Comparison of ENCODE assay signal across 30 cellular contexts in genomic region chr11:16685914-16686313, GRCh38.
"Had no signal": no experiment of that assay in that cellular context is flagged by ENCODE, and none has a peak within 500 bp of the region (broad histone marks: within the 10 kb centered on the region; RNA-seq: fewer than 3 reads in every experiment).

No MANE protein-coding gene starts in this region.

- H3K4me3 ChIP-seq: left ventricle myocardium inferior, lung, pancreas, prostate gland, skin epidermis, tibial nerve, uterus had no signal

- ATAC-seq: left colon; naive thymus-derived CD8-positive, alpha-beta T cell; pancreas; sciatic nerve; stimulated activated memory B cell treated with anti-CD40 and anti-IgM and Interleukin-4, amounts not matched to agents 10 μg/mL and 1 μg/mL and 100 μg/mL, for 72 hours; stimulated activated naive CD8-positive, alpha-beta T cell treated with anti-CD3 and anti-CD28 coated beads, Interleukin-15, amount 100 ng/mL, for 72 hours had no signal

- H3K36me3 Mint-ChIP-seq: immature natural killer cell; stimulated activated memory B cell treated with anti-CD40 and anti-IgM and Interleukin-4, amounts not matched to agents 10 μg/mL and 1 μg/mL and 100 μg/mL, for 72 hours; type B pancreatic cell had no signal

- H3K27me3 Mint-ChIP-seq: stimulated activated memory B cell treated with anti-CD40 and anti-IgM and Interleukin-4, amounts not matched to agents 10 μg/mL and 1 μg/mL and 100 μg/mL, for 72 hours had no signal

- H3K9me3 ChIP-seq: pancreas, prostate gland, uterus had no signal

- H3K4me1 ChIP-seq: pancreas, prostate gland, tibial nerve, uterus had no signal

- H3K27ac ChIP-seq: left ventricle myocardium inferior, pancreas, prostate gland, skin epidermis, tibial nerve, uterus had no signal

- H3K9me3 Mint-ChIP-seq: stimulated activated naive CD8-positive, alpha-beta T cell treated with anti-CD3 and anti-CD28 coated beads, Interleukin-15, amount 100 ng/mL, for 72 hours had no signal

- H3K4me1 Mint-ChIP-seq: immature natural killer cell; naive thymus-derived CD8-positive, alpha-beta T cell; nephron; neural crest cell; stimulated activated memory B cell treated with anti-CD40 and anti-IgM and Interleukin-4, amounts not matched to agents 10 μg/mL and 1 μg/mL and 100 μg/mL, for 72 hours; stimulated activated naive CD8-positive, alpha-beta T cell treated with anti-CD3 and anti-CD28 coated beads, Interleukin-15, amount 100 ng/mL, for 72 hours had no signal

- DNase-seq: hippocampal formation; immature natural killer cell; kidney; left colon; left ventricle myocardium inferior; midbrain; naive thymus-derived CD8-positive, alpha-beta T cell; nucleus accumbens; pancreas; posterior cingulate gyrus; retina; right cardiac atrium; stimulated activated CD4-positive, alpha-beta T cell treated with anti-CD3 and anti-CD28 coated beads, Interleukin-12 subunit alpha, Interleukin-12 subunit beta, amount 100 ng/mL, for 4 hours; stimulated activated CD4-positive, alpha-beta T cell treated with anti-CD3 and anti-CD28 coated beads, Interleukin-15, amount 100 ng/mL, for 24 hours; stimulated activated CD4-positive, alpha-beta T cell treated with anti-CD3 and anti-CD28 coated beads, Interleukin-2, amount 100 ng/mL, for 24 hours; stimulated activated CD4-positive, alpha-beta T cell treated with anti-CD3 and anti-CD28 coated beads, Interleukin-4, amount 100 ng/mL, for 24 hours; stimulated activated naive CD4-positive, alpha-beta T cell treated with Interleukin-2 at 50 U/mL for 16 hours; stimulated activated naive CD8-positive, alpha-beta T cell treated with anti-CD3 and anti-CD28 coated beads, Interleukin-15, amount 100 ng/mL, for 72 hours; substantia nigra; uterus had no signal

- H3K27me3 ChIP-seq: pancreas, tibial nerve, uterus had no signal

- H3K36me3 ChIP-seq: left ventricle myocardium inferior, pancreas, prostate gland, tibial nerve, uterus had no signal

- FAIRE-seq: islet of Langerhans, kidney, pancreas had no signal

- H3K27ac Mint-ChIP-seq: immature natural killer cell; naive thymus-derived CD8-positive, alpha-beta T cell; nephron; stimulated activated memory B cell treated with anti-CD40 and anti-IgM and Interleukin-4, amounts not matched to agents 10 μg/mL and 1 μg/mL and 100 μg/mL, for 72 hours; stimulated activated naive CD8-positive, alpha-beta T cell treated with anti-CD3 and anti-CD28 coated beads, Interleukin-15, amount 100 ng/mL, for 72 hours; type B pancreatic cell had no signal

- H3K4me3 Mint-ChIP-seq: immature natural killer cell; naive thymus-derived CD8-positive, alpha-beta T cell; nephron; neural crest cell; stimulated activated memory B cell treated with anti-CD40 and anti-IgM and Interleukin-4, amounts not matched to agents 10 μg/mL and 1 μg/mL and 100 μg/mL, for 72 hours; stimulated activated naive CD8-positive, alpha-beta T cell treated with anti-CD3 and anti-CD28 coated beads, Interleukin-15, amount 100 ng/mL, for 72 hours; type B pancreatic cell had no signal
